Comparison of ENCODE assay signal across 9 cellular contexts in genomic region chr5:139747583-139748504, GRCh38. TPM values are rescaled to one million over a fixed set of nuclear protein-coding genes. Genes with fewer than 3 reads are reported as not detected.
A peak's percentile ranks its signal among the peaks of the same experiment; 100 is the strongest.
DNase-seq lines count a peak whose midpoint lies in the region; ATAC-seq, FAIRE-seq and TF ChIP-seq lines count a peak whose summit lies in the region.
"Had no signal": no experiment of that assay in that cellular context is flagged by ENCODE, and none has a peak within 500 bp of the region (broad histone marks: within the 10 kb centered on the region; RNA-seq: fewer than 3 reads in every experiment).

No MANE protein-coding gene starts in this region.

- TF ChIP-seq CTCF in breast epithelium (IDR thresholded peaks at IDR 0.05): no peak

- peak overlapping the region; percentile 77 for H3K4me3 Mint-ChIP-seq in T-helper 1 cell treated with Interleukin-12 subunit alpha and Interleukin-12 subunit beta and Interleukin-4 antibody, amounts not matched to agents 30 μg/mL and 1 μg/mL, for 36 hours

- no peaks in the 10 kb centered on the region for H3K36me3 ChIP-seq in breast epithelium

- H3K27ac ChIP-seq in breast epithelium: peak overlapping the region; percentile 38 to 66
- H3K27ac ChIP-seq: VCaP had no signal

- no peaks in the 10 kb centered on the region for H3K9me3 Mint-ChIP-seq in T-helper 1 cell treated with Interleukin-12 subunit alpha and Interleukin-12 subunit beta and Interleukin-4 antibody, amounts not matched to agents 30 μg/mL and 1 μg/mL, for 36 hours

- H3K9me3 ChIP-seq in breast epithelium: no peaks in the 10 kb centered on the region

- TF ChIP-seq POLR2A in GM12892 (IDR thresholded peaks at IDR 0.05; ENCODE audit: low read depth, low read length) (peak; percentile 21; the same call in 1 of the 2 replicates), breast epithelium (IDR thresholded peaks at IDR 0.05) (no peak)

- H3K27me3 ChIP-seq in breast epithelium: peaks cover 0 to 19% of the 10 kb centered on the region in 2 donors

- peaks cover 69% of the 10 kb centered on the region for H3K27me3 Mint-ChIP-seq in T-helper 1 cell treated with Interleukin-12 subunit alpha and Interleukin-12 subunit beta and Interleukin-4 antibody, amounts not matched to agents 30 μg/mL and 1 μg/mL, for 36 hours (ENCODE audit: low read depth)

- intact Hi-C loops in breast epithelium (cut with DNase I; ENCODE audit: low total_unique reads): no loop called here

- H3K36me3 Mint-ChIP-seq in T-helper 1 cell treated with Interleukin-12 subunit alpha and Interleukin-12 subunit beta and Interleukin-4 antibody, amounts not matched to agents 30 μg/mL and 1 μg/mL, for 36 hours (ENCODE audit: low read depth): no peaks in the 10 kb centered on the region

- peaks cover 16% of the 10 kb centered on the region for H3K4me1 Mint-ChIP-seq in T-helper 1 cell treated with Interleukin-12 subunit alpha and Interleukin-12 subunit beta and Interleukin-4 antibody, amounts not matched to agents 30 μg/mL and 1 μg/mL, for 36 hours (ENCODE audit: low read depth)

- peaks cover 5 to 9% of the 10 kb centered on the region in 2 donors for H3K4me1 ChIP-seq in breast epithelium

- ATAC-seq in HG02885 (IDR thresholded peaks at IDR 0.05; ENCODE audit: poor library complexity, unreplicated experiment): peak; percentile 25

- H3K27ac Mint-ChIP-seq in T-helper 1 cell treated with Interleukin-12 subunit alpha and Interleukin-12 subunit beta and Interleukin-4 antibody, amounts not matched to agents 30 μg/mL and 1 μg/mL, for 36 hours: no peak overlapping the region

- peak; percentile 66 for FAIRE-seq in GM12892 (lab: Jason Lieb, UNC)

- peak overlapping the region; percentile 36 to 74 (median 54) for H3K4me3 ChIP-seq in breast epithelium

- DNase-seq in GM12892 (ENCODE audit: insufficient read length) (no peak), breast epithelium (ENCODE audit: low spot score in 2 of 2) (peak in 1 of 2 donors; percentile 47), kidney tubule cell (ENCODE audit: low spot score) (peak; percentile 89), COLO829 (ENCODE audit: low spot score) (no peak), cerebellar cortex (ENCODE audit: low spot score) (no peak)
- DNase-seq in stimulated activated CD4-positive, alpha-beta T cell treated with anti-CD3 and anti-CD28 coated beads, Interleukin-2, amount 100 ng/mL, for 24 hours: peak; percentile 60

RNA-seq across cellular contexts. Expression of gene PSD2, which starts 47.8 kb away (rescaled TPM):
- not detected for polyA plus RNA-seq in GM12892 (2012; ENCODE audit: missing spikeins)
- total RNA-seq in breast epithelium: 1 to 10 TPM in 1 of 3 donors, under 1 TPM in 1, not detected in 1; 0.66 to 1.8 TPM

Comparison
In these comparisons a context has a peak if more than half of its experiments do, and no peak if none do; other contexts are left out.
1. DNase-seq: peak in kidney tubule cell (single experiment) and stimulated activated CD4-positive, alpha-beta T cell treated with anti-CD3 and anti-CD28 coated beads, Interleukin-2, amount 100 ng/mL, for 24 hours (2 of 2); none in GM12892 (single experiment), COLO829 (single experiment) and cerebellar cortex (single experiment).